Comparison of ENCODE assay signal across 8 cellular contexts in the genomic region with DNA sequence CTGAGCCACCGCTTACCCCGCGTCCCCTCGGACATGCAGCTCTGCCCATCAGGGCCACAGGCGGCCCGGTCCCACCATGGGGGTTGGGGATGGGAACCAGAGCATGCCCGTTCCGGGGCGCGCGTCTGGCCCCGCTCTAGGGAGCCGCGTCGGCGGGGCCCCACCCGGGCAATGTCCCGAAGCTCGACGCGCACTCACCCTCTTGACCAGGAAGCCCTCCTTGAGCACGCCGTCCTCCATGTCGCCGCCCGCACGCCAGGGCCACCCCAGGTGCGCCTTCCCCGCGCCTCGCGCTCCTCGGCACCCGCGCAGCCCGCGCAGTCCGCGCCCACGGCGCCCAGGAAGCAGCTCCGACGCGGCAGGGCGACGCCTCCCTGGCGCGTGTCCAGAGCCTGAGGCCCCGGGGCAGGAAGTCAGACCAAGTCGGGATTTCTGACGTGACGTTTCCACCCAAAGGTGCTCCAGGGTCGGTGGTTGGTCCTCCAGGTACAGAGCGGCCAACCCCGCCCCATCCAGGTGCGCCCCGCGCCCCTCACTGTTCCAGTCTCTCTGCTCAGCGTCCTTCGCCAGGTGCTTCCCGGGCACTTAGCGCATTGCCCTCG. TPM values are rescaled to one million over a fixed set of nuclear protein-coding genes. Genes with fewer than 3 reads are reported as not detected.
A peak's percentile ranks its signal among the peaks of the same experiment; 100 is the strongest.
DNase-seq lines count a peak whose midpoint lies in the region; ATAC-seq and TF ChIP-seq lines count a peak whose summit lies in the region.

A gene with protein sequence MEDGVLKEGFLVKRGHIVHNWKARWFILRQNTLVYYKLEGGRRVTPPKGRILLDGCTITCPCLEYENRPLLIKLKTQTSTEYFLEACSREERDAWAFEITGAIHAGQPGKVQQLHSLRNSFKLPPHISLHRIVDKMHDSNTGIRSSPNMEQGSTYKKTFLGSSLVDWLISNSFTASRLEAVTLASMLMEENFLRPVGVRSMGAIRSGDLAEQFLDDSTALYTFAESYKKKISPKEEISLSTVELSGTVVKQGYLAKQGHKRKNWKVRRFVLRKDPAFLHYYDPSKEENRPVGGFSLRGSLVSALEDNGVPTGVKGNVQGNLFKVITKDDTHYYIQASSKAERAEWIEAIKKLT (minus strand): TSS at position 346 of the 602 bp plus-strand sequence. CDS start 106 bp downstream, at position 240.

- H3K27me3 ChIP-seq in colonic mucosa (no peaks in the 10 kb centered on the region), subcutaneous abdominal adipose tissue (ENCODE audit: control insufficient read depth in 5 of 5, insufficient read depth in 4 of 5, low read length in 5 of 5) (peaks cover 7 to 14% (median 12%) of the 10 kb centered on the region in 5 donors)

- H3K27ac ChIP-seq in colonic mucosa (peak within 1 kb of the TSS; percentile 65), subcutaneous abdominal adipose tissue (ENCODE audit: low read depth, low read length) (no peak within 1 kb of the TSS)

- H3K9me3 ChIP-seq in colonic mucosa (no peaks in the 10 kb centered on the region), subcutaneous abdominal adipose tissue (ENCODE audit: control insufficient read depth in 5 of 5, low read length in 5 of 5) (no peaks in the 10 kb centered on the region)

- POLR2A ChIA-PET in GM10248 (lab: Yijun Ruan, JAX) = no interaction called here

- no peaks in the 10 kb centered on the region for H3K4me1 ChIP-seq in colonic mucosa
- peaks cover 0 to 19% (median 11%) of the 10 kb centered on the region in 5 donors for H3K4me1 ChIP-seq in subcutaneous abdominal adipose tissue (ENCODE audit: control insufficient read depth in 5 of 5, insufficient read depth in 5 of 5, low read length in 5 of 5)

- DNase-seq in HK-2 (ENCODE audit: unreplicated experiment) = peak; percentile 86
- DNase-seq in colonic mucosa = peak; percentile 89
- DNase-seq in mucosa of gallbladder (ENCODE audit: low spot score) = peak; percentile 44
- DNase-seq in GM10248 (ENCODE audit: extremely low spot score) = no peak

- CTCF ChIA-PET in GM10248 (lab: Yijun Ruan, JAX) = interaction anchor here (0.7 to 3.0 kb wide), 3 partner anchors 10 to 160 kb away, joined by 3 to 17 read pairs (median 7); no protein-coding TSS in a partner anchor

- H3K9ac ChIP-seq in colonic mucosa (ENCODE audit: low read depth in 2 of 2, low read length in 2 of 2) = peak within 1 kb of the TSS; percentile 70 to 82
- H3K9ac ChIP-seq in subcutaneous abdominal adipose tissue (ENCODE audit: low read length in 5 of 5) = no peak within 1 kb of the TSS

- intact Hi-C loops in colonic mucosa (cut with DNase I) = no loop called here

- TF ChIP-seq CTCF in WI38 (IDR thresholded peaks at IDR 0.05; ENCODE audit: low read depth, low read length) = no peak
- TF ChIP-seq CTCF in colonic mucosa (IDR thresholded peaks at IDR 0.05) = no peak
- no peak for TF ChIP-seq CTCF in GM10248 (IDR thresholded peaks at IDR 0.05; ENCODE audit: control extremely low read depth, extremely low read depth, low read depth, missing control alignments)

- H3K36me3 ChIP-seq in colonic mucosa = no peaks in the 10 kb centered on the region
- no peaks in the 10 kb centered on the region for H3K36me3 ChIP-seq in subcutaneous abdominal adipose tissue (ENCODE audit: control insufficient read depth in 5 of 5, insufficient read depth in 5 of 5, low read length in 5 of 5)

- ATAC-seq in HG03571 (IDR thresholded peaks at IDR 0.05; ENCODE audit: unreplicated experiment) = no peak
- no peak for ATAC-seq in GM18873 (IDR thresholded peaks at IDR 0.05; ENCODE audit: low FRiP score, unreplicated experiment)

- H3K4me3 ChIP-seq in WI38 (ENCODE audit: low read depth, low read length) = peak within 1 kb of the TSS; percentile 40
- H3K4me3 ChIP-seq in colonic mucosa = peak within 1 kb of the TSS; percentile 44
- H3K4me3 ChIP-seq in subcutaneous abdominal adipose tissue (ENCODE audit: low read depth in 1 of 5, low read length in 5 of 5) = peak within 1 kb of the TSS in 4 of 5 donors; percentile 39 to 66 (median 54)

RNA-seq across cellular contexts. Expression of the gene that starts here (rescaled TPM):
- 10 to 100 TPM; 71.6 to 84.0 TPM for total RNA-seq in colonic mucosa
- 10.5 TPM for total RNA-seq in mucosa of gallbladder

Comparison
In these comparisons a context has a peak if more than half of its experiments do, and no peak if none do; other contexts are left out.
1. H3K9ac ChIP-seq: peak in colonic mucosa (2 of 2); none in subcutaneous abdominal adipose tissue (0 of 5).
2. Peak in every context shown above with its lines, with median percentiles within 50 percentile points of each other: H3K4me3 ChIP-seq.